8 cellular contexts compared by ENCODE assay signal in the genomic region with DNA sequence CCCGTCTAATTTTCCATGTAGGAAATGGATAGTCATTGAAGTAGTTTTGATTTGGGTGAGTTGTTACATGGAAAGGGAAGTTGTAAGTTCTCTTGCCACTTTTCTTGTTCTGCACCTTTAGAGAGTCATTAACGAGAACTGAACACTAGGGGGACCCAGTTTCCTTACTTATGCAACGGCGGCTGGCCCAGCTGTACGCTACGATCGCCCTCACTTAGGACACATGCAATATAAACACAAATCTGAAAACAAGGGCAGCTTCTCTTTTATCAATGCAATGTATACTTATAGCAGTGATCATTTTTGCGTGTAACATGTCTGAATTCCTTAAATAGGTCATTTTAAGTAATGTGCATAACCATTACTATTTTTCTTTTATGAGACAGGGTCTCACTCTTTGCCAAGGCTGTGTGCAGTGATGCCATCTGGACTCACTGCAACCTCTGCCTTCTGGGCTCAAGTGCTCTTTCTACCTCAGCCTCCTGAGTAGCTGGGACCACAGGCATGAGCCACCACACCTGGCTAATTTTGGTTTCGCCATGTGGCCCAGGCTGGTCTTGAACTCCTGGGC. TPM values are rescaled to one million over a fixed set of nuclear protein-coding genes. Genes with fewer than 3 reads are reported as not detected.
DNase-seq lines count a peak whose midpoint lies in the region; ATAC-seq and TF ChIP-seq lines count a peak whose summit lies in the region.
"Not testable (repeated sequence)": the region's sequence is repeated elsewhere in the genome, so short reads cannot be mapped to it uniquely, and the experiment has no call there.

No MANE protein-coding gene starts in this region.

- H3K27me3 Mint-ChIP-seq in activated naive CD8-positive, alpha-beta T cell, result not testable (repeated sequence)

- not testable (repeated sequence) for H4K20me1 ChIP-seq in Loucy (ENCODE audit: insufficient read depth, low read length, poor library complexity, severe bottlenecking); OCI-LY7 (ENCODE audit: insufficient read depth, low read length)

- H3K9me2 ChIP-seq in Loucy (replicated peaks; ENCODE audit: low read depth, low read length); OCI-LY7 (ENCODE audit: insufficient read depth, low read length): not testable (repeated sequence)

- H3F3A ChIP-seq in Loucy (ENCODE audit: low read depth), result not testable (repeated sequence)

- H3K4me1 ChIP-seq in Loucy (ENCODE audit: insufficient read depth, low read length, poor library complexity, severe bottlenecking) (peaks cover 25% of the 10 kb centered on the region), OCI-LY7 (ENCODE audit: insufficient read depth, low read length, poor library complexity, severe bottlenecking) (peaks cover 49% of the 10 kb centered on the region), thoracic aorta (ENCODE audit: control insufficient read depth in 1 of 2, low read depth in 2 of 2) (peaks cover 0 to 13% of the 10 kb centered on the region in 2 donors)
- not testable (repeated sequence) for H3K4me1 ChIP-seq in mucosa of descending colon (ENCODE audit: low read depth)

- POLR2A ChIA-PET in OCI-LY7 (lab: Charles Lee), result interaction anchor here (0.5 to 2.7 kb wide), 10 partner anchors 15 to 199 kb away, joined by 3 to 23 read pairs (median 6); partner anchors contain the start of genes AMZ2, SLC16A6 and WIPI1

- H3K9me3 Mint-ChIP-seq in activated naive CD8-positive, alpha-beta T cell (ENCODE audit: low read depth), result not testable (repeated sequence)

- H3K36me3 ChIP-seq in H7 (replicated peaks; ENCODE audit: control insufficient read depth, insufficient read depth, low read length); Loucy (ENCODE audit: insufficient read depth, low read length); mucosa of descending colon (ENCODE audit: low read depth); thoracic aorta: not testable (repeated sequence)
- peaks cover 46% of the 10 kb centered on the region for H3K36me3 ChIP-seq in OCI-LY7 (ENCODE audit: insufficient read depth, low read length)

- not testable (repeated sequence) for H3K27me3 ChIP-seq in H7 (ENCODE audit: control insufficient read depth, insufficient read depth, low read length); Loucy (ENCODE audit: insufficient read depth, low read length, poor library complexity, severe bottlenecking); thoracic aorta (replicated peaks; ENCODE audit: insufficient read depth)

- peak; percentile 79 for ATAC-seq in mucosa of descending colon
- peak; percentile 68 for ATAC-seq in thoracic aorta (ENCODE audit: insufficient number of reproducible peaks, low FRiP score, low read depth)

- H3K9me3 ChIP-seq in Loucy (ENCODE audit: insufficient read depth, low read depth, low read length); OCI-LY7 (ENCODE audit: low read length); mucosa of descending colon; thoracic aorta: not testable (repeated sequence)

- CTCF ChIA-PET in OCI-LY7 (lab: Charles Lee; ENCODE audit: unreplicated experiment), result interaction anchor here (0.6 to 2.1 kb wide), 3 partner anchors 136 to 201 kb away, joined by 3 to 11 read pairs (median 3); no protein-coding TSS in a partner anchor

- peak overlapping the region; percentile 16 for H3K27ac Mint-ChIP-seq in activated naive CD8-positive, alpha-beta T cell

- peak; percentile 62 for TF ChIP-seq CTCF in Loucy (conservative IDR thresholded peaks at IDR 0.05; ENCODE audit: low read length)
- TF ChIP-seq CTCF in OCI-LY7 (conservative IDR thresholded peaks at IDR 0.05; ENCODE audit: low read length), result peak; percentile 91
- peak; percentile 32 for TF ChIP-seq CTCF in mucosa of descending colon (IDR thresholded peaks at IDR 0.05)
- TF ChIP-seq CTCF in thoracic aorta (IDR thresholded peaks at IDR 0.05), result peak; percentile 68

- not testable (repeated sequence) for H2AFZ ChIP-seq in Loucy (ENCODE audit: low read length); OCI-LY7 (ENCODE audit: low read length)

- H3K4me1 Mint-ChIP-seq in activated naive CD8-positive, alpha-beta T cell (ENCODE audit: low read depth), result peaks cover 36% of the 10 kb centered on the region

- H3K79me2 ChIP-seq in Loucy (ENCODE audit: insufficient read depth, low read length), result not testable (repeated sequence)
- peaks cover 34% of the 10 kb centered on the region; the same call in 1 of the 2 replicates for H3K79me2 ChIP-seq in OCI-LY7 (ENCODE audit: insufficient read depth, low read depth, low read length)

- H3K4me2 ChIP-seq in Loucy (ENCODE audit: low read depth, low read length, poor library complexity, severe bottlenecking) (peak overlapping the region; percentile 18), OCI-LY7 (ENCODE audit: low read length) (peak overlapping the region; percentile 46)

- BruUV-seq in OCI-LY7 (replicated peaks; lab: Mats Ljungman, UMichigan), result not testable (repeated sequence)

- H3K4me3 ChIP-seq in H7 (ENCODE audit: insufficient read depth, low read depth, low read length); Loucy (ENCODE audit: low read length, poor library complexity, severe bottlenecking); OCI-LY7 (ENCODE audit: low read depth, low read length, poor library complexity, severe bottlenecking); mucosa of descending colon: not testable (repeated sequence)
- peak overlapping the region; percentile 30 for H3K4me3 ChIP-seq in thoracic aorta

- not testable (repeated sequence) for H3K9ac ChIP-seq in Loucy (ENCODE audit: low read depth, low read length, poor library complexity, severe bottlenecking)

- H3K36me3 Mint-ChIP-seq in activated naive CD8-positive, alpha-beta T cell, result not testable (repeated sequence)

- DNase-seq in DMS79 treated with DMSO at 0.1 percent for 48 hours (lab: John Stamatoyannopoulos, UW) (peak; percentile 12), H7 (peak; percentile 30), OCI-LY7 (ENCODE audit: low spot score) (peak; percentile 72), fibroblast of peridontal ligament (ENCODE audit: extremely low read depth) (peak; percentile 71), mucosa of descending colon (peak in 1 of 3 donors; percentile 85)
- DNase-seq in thoracic aorta (ENCODE audit: low spot score), result not testable (repeated sequence)

- intact Hi-C loops in OCI-LY7 (cut with micrococcal nuclease; ENCODE audit: unreplicated experiment), result loop anchor here (1.0 kb wide), 4 partner anchors 29 to 200 kb away; no protein-coding TSS in a partner anchor
- intact Hi-C loops in mucosa of descending colon (cut with DNase I, micrococcal nuclease), result loop anchor here (5.0 to 10.0 kb wide), 2 partner anchors 199 to 202 kb away; no protein-coding TSS in a partner anchor

- not testable (repeated sequence) for H3K4me3 Mint-ChIP-seq in activated naive CD8-positive, alpha-beta T cell

- H3K27ac ChIP-seq in OCI-LY7 (ENCODE audit: low read depth, low read length, poor library complexity, severe bottlenecking), result peak overlapping the region; percentile 55
- peak overlapping the region in 1 of 2 donors; percentile 34 for H3K27ac ChIP-seq in thoracic aorta

RNA-seq across cellular contexts. Expression of gene AMZ2, which starts 15.4 kb away (rescaled TPM):
- total RNA-seq in H7 (2014; rRNA removed; shearing (Covaris generic)), result 73.7 and 94.3 TPM in 2 replicates
- 105 and 117 TPM in 2 replicates for total RNA-seq in OCI-LY7 (2014; rRNA removed; shearing (Covaris generic))
- total RNA-seq in OCI-LY7 (2022), result 248 and 285 TPM in 2 replicates
- 10 to 100 TPM; 38.0 to 72.0 (median 44.6) TPM for total RNA-seq in mucosa of descending colon
- 10 to 100 TPM; 28.7 to 42.6 TPM for total RNA-seq in thoracic aorta

RNA-seq across cellular contexts. Expression of gene SLC16A6, which starts 27.7 kb away (rescaled TPM):
- 0.15 and 0.28 TPM in 2 replicates for total RNA-seq in H7 (2014; rRNA removed; shearing (Covaris generic))
- total RNA-seq in OCI-LY7 (2014; rRNA removed; shearing (Covaris generic)), result 3.7 and 4.5 TPM in 2 replicates
- total RNA-seq in OCI-LY7 (2022) (15.4 and 18.9 TPM in 2 replicates), mucosa of descending colon (under 1 TPM; 0.14 to 0.47 (median 0.34) TPM), thoracic aorta (1 to 10 TPM in 1 of 2 donors, under 1 TPM in 1; 0.41 to 1.2 TPM)

RNA-seq across cellular contexts. Expression of gene ARSG, which starts 28.1 kb away (rescaled TPM):
- total RNA-seq in H7 (2014; rRNA removed; shearing (Covaris generic)), result 15.7 and 18.8 TPM in 2 replicates
- 24.2 and 26.1 TPM in 2 replicates for total RNA-seq in OCI-LY7 (2014; rRNA removed; shearing (Covaris generic))
- 51.6 and 53.0 TPM in 2 replicates for total RNA-seq in OCI-LY7 (2022)
- total RNA-seq in mucosa of descending colon, result 1 to 10 TPM; 1.7 to 3.1 (median 2.1) TPM
- total RNA-seq in thoracic aorta, result 10 to 100 TPM in 1 of 2 donors, 1 to 10 TPM in 1; 5.4 to 16.9 TPM

Comparison
In these comparisons a context has a peak if more than half of its experiments do, and no peak if none do; other contexts are left out.
1. CTCF ChIP-seq: peak in every context shown above with its lines; median percentile 91 in OCI-LY7; 68 in thoracic aorta; 62 in Loucy; 32 in mucosa of descending colon.